ENCODE assay signal across 8 cellular contexts in genomic region chr1:19483261-19483660, GRCh38. TPM values are rescaled to one million over a fixed set of nuclear protein-coding genes. Genes with fewer than 3 reads are reported as not detected.
DNase-seq lines count a peak whose midpoint lies in the region; ATAC-seq and TF ChIP-seq lines count a peak whose summit lies in the region.

No MANE protein-coding gene starts in this region.

- peak overlapping the region; percentile 98 for H3K4me3 ChIP-seq in AG10803 (ENCODE audit: low read length)

- TF ChIP-seq CTCF in AG10803 (conservative IDR thresholded peaks at IDR 0.05; ENCODE audit: low read length) (no peak), MCF 10A (IDR thresholded peaks at IDR 0.05; ENCODE audit: unreplicated experiment) (no peak), natural killer cell (IDR thresholded peaks at IDR 0.05) (no peak)

- CTCF ChIA-PET in MCF 10A (lab: Yijun Ruan, JAX), result interaction anchor here (0.6 to 0.9 kb wide), 3 partner anchors 22 to 125 kb away, joined by 3 read pairs; no protein-coding TSS in a partner anchor

- peak overlapping the region; percentile 87 to 97 (median 95) for H3K4me3 Mint-ChIP-seq in IgD-negative memory B cell
- H3K4me3 Mint-ChIP-seq in MCF 10A (ENCODE audit: unreplicated experiment), result peak overlapping the region; percentile 86
- H3K4me3 Mint-ChIP-seq in natural killer cell, result peak overlapping the region; percentile 91

- H3K9me3 Mint-ChIP-seq in IgD-negative memory B cell, result no peaks in the 10 kb centered on the region
- no peaks in the 10 kb centered on the region for H3K9me3 Mint-ChIP-seq in MCF 10A (ENCODE audit: unreplicated experiment)
- no peaks in the 10 kb centered on the region for H3K9me3 Mint-ChIP-seq in natural killer cell

- DNase-seq in AG10803 (ENCODE audit: low read depth), result no peak
- no peak for DNase-seq in MCF 10A (ENCODE audit: unreplicated experiment)
- no peak for DNase-seq in natural killer cell
- DNase-seq in DMS 273 treated with DMSO at 0.1 percent for 48 hours (lab: John Stamatoyannopoulos, UW), result no peak
- no peak for DNase-seq in hippocampal formation (lab: John Stamatoyannopoulos, UW)
- no peak for DNase-seq in erythroblast (lab: John Stamatoyannopoulos, UW)

- H3K36me3 Mint-ChIP-seq in IgD-negative memory B cell (peaks cover under 1% of the 10 kb centered on the region), MCF 10A (ENCODE audit: insufficient read depth, unreplicated experiment) (peaks cover 23% of the 10 kb centered on the region), natural killer cell (no peaks in the 10 kb centered on the region)

- TF ChIP-seq POLR2A in erythroblast (IDR thresholded peaks at IDR 0.05; ENCODE audit: low read length), result no peak

- peak overlapping the region; percentile 93 to 97 (median 97) for H3K27ac Mint-ChIP-seq in IgD-negative memory B cell
- H3K27ac Mint-ChIP-seq in MCF 10A (ENCODE audit: low read depth, unreplicated experiment), result peak overlapping the region; percentile 92
- H3K27ac Mint-ChIP-seq in natural killer cell, result peak overlapping the region; percentile 89 to 96

- H3K4me1 Mint-ChIP-seq in IgD-negative memory B cell (peaks cover 48 to 60% (median 52%) of the 10 kb centered on the region in 3 donors), MCF 10A (ENCODE audit: insufficient read depth, unreplicated experiment) (peaks cover 34% of the 10 kb centered on the region), natural killer cell (peaks cover 76 to 84% of the 10 kb centered on the region in 2 donors)

- POLR2A ChIA-PET in MCF 10A (lab: Yijun Ruan, JAX), result interaction anchor here (0.9 to 2.3 kb wide), 7 partner anchors 10 to 163 kb away, joined by 3 to 8 read pairs (median 4); partner anchors contain the start of gene NBL1

- H3K27me3 Mint-ChIP-seq in IgD-negative memory B cell (no peaks in the 10 kb centered on the region), MCF 10A (ENCODE audit: insufficient read depth, unreplicated experiment) (no peaks in the 10 kb centered on the region), natural killer cell (ENCODE audit: low read depth in 2 of 2) (no peaks in the 10 kb centered on the region)

- no peak for ATAC-seq in natural killer cell
- no peak for ATAC-seq in GM19351 (IDR thresholded peaks at IDR 0.05; ENCODE audit: unreplicated experiment)

- BruUV-seq in MCF 10A (replicated peaks; lab: Mats Ljungman, UMichigan), result no TSS peak

- intact Hi-C loops in MCF 10A (cut with micrococcal nuclease), result no loop called here
- intact Hi-C loops in natural killer cell (cut with micrococcal nuclease), result loop anchor here (10.0 kb wide), 1 partner anchor 168 kb away; the partner anchor contains the start of genes AKR7A2 and SLC66A1

RNA-seq across cellular contexts. Expression of gene CAPZB, which starts 2.1 kb away (rescaled TPM):
- polyA plus RNA-seq in IgD-negative memory B cell, result 419 TPM
- 252 and 259 TPM in 2 replicates for total RNA-seq in MCF 10A (2022)
- total RNA-seq in natural killer cell, result 100 to 1,000 TPM; 369 to 393 (median 375) TPM
